8 cellular contexts compared by ENCODE assay signal in genomic region chr1:116508984-116509980, GRCh38.
DNase-seq lines count a peak whose midpoint lies in the region; ATAC-seq and TF ChIP-seq lines count a peak whose summit lies in the region.

No MANE protein-coding gene starts in this region.

- H3K36me3 ChIP-seq in left ventricle myocardium inferior: no peaks in the 10 kb centered on the region

- no peak overlapping the region for H3K27ac ChIP-seq in left ventricle myocardium inferior (replicated peaks)

- peaks cover 6% of the 10 kb centered on the region for H3K27me3 Mint-ChIP-seq in WTC11 (ENCODE audit: low read depth)

- H3K4me1 ChIP-seq in left ventricle myocardium inferior: peaks cover 20% of the 10 kb centered on the region

- no peak overlapping the region for H3K4me3 Mint-ChIP-seq in WTC11

- no peak overlapping the region for H3K4me3 ChIP-seq in left ventricle myocardium inferior

- H3K27ac Mint-ChIP-seq in WTC11: no peak overlapping the region

- peaks cover 16% of the 10 kb centered on the region for H3K9me3 Mint-ChIP-seq in WTC11

- no peaks in the 10 kb centered on the region for H3K9me3 ChIP-seq in left ventricle myocardium inferior (replicated peaks)

- peak; percentile 62 for DNase-seq in activated naive CD4-positive, alpha-beta T cell treated with Interleukin-2 at 50 U/mL for 16 hours
- no peak for DNase-seq in activated naive CD4-positive, alpha-beta T cell (lab: John Stamatoyannopoulos, UW)
- DNase-seq in HK-2 (ENCODE audit: unreplicated experiment) (peak; percentile 55), iris pigment epithelial cell (ENCODE audit: low read depth) (peak; percentile 85), left ventricle myocardium inferior (no peak), WTC11 (ENCODE audit: low spot score) (no peak), NCI-H748 (lab: John Stamatoyannopoulos, UW; ENCODE audit: unreplicated experiment) (no peak)
- DNase-seq in activated CD4-positive, alpha-beta T cell treated with anti-CD3 and anti-CD28 coated beads, Interleukin-2, amount 50 U/mL, for 48 hours: peak; percentile 51 to 64

- H3K27me3 ChIP-seq in left ventricle myocardium inferior (ENCODE audit: low read depth): no peaks in the 10 kb centered on the region

- CTCF ChIA-PET in WTC11 (lab: Charles Lee): no interaction called here

- peaks cover 14% of the 10 kb centered on the region for H3K36me3 Mint-ChIP-seq in WTC11

- TF ChIP-seq CTCF in left ventricle myocardium inferior (IDR thresholded peaks at IDR 0.05; ENCODE audit: borderline replicate concordance): no peak
- TF ChIP-seq CTCF in WTC11 (IDR thresholded peaks at IDR 0.05): no peak

- intact Hi-C loops in left ventricle myocardium inferior (cut with micrococcal nuclease): no loop called here

- no peaks in the 10 kb centered on the region; the same call in 1 of the 2 replicates for H3K4me1 Mint-ChIP-seq in WTC11

- POLR2A ChIA-PET in WTC11 (lab: Charles Lee): no interaction called here

- ATAC-seq in WTC11: no peak

TF ChIP-seq in WTC11, 78 proteins besides CTCF, POLR2A, EP300 and RAD21:
- no peak for TF ChIP-seq NFE2L1 (CRISPR knock-in tag; IDR thresholded peaks at IDR 0.05)
- TF ChIP-seq MAX (CRISPR knock-in tag; IDR thresholded peaks at IDR 0.05): no peak
- no peak for TF ChIP-seq TEAD4 (CRISPR knock-in tag; IDR thresholded peaks at IDR 0.05)
- no peak for TF ChIP-seq FOXP4 (CRISPR knock-in tag; IDR thresholded peaks at IDR 0.05)
- TF ChIP-seq MYBL2 (CRISPR knock-in tag; IDR thresholded peaks at IDR 0.05): no peak
- no peak for TF ChIP-seq ZBTB21 (CRISPR knock-in tag; IDR thresholded peaks at IDR 0.05; ENCODE audit: borderline replicate concordance)
- no peak for TF ChIP-seq RELA (CRISPR knock-in tag; IDR thresholded peaks at IDR 0.05; ENCODE audit: borderline replicate concordance)
- no peak for TF ChIP-seq CREM (CRISPR knock-in tag; IDR thresholded peaks at IDR 0.05)
- TF ChIP-seq ZNF671 (CRISPR knock-in tag; IDR thresholded peaks at IDR 0.05): no peak
- no peak for TF ChIP-seq SMAD4 (CRISPR knock-in tag; IDR thresholded peaks at IDR 0.05)
- no peak for TF ChIP-seq AR (CRISPR knock-in tag; IDR thresholded peaks at IDR 0.05)
- TF ChIP-seq ZNF281 (CRISPR knock-in tag; IDR thresholded peaks at IDR 0.05): no peak

Comparison
In these comparisons a context has a peak if more than half of its experiments do, and no peak if none do; other contexts are left out.
1. DNase-seq: peak in activated naive CD4-positive, alpha-beta T cell treated with Interleukin-2 at 50 U/mL for 16 hours (single experiment), HK-2 (single experiment), activated CD4-positive, alpha-beta T cell treated with anti-CD3 and anti-CD28 coated beads, Interleukin-2, amount 50 U/mL, for 48 hours (2 of 2) and iris pigment epithelial cell (single experiment); none in activated naive CD4-positive, alpha-beta T cell (0 of 4), left ventricle myocardium inferior (single experiment), WTC11 (single experiment) and NCI-H748 (single experiment).